1 cellular context compared by ENCODE assay signal in genomic region chr10:22244855-22245254, GRCh38.
TF ChIP-seq lines count a peak whose summit lies in the region.

No MANE protein-coding gene starts in this region.

TF ChIP-seq in GM12878, 131 proteins besides CTCF, POLR2A, EP300 and RAD21 (continued from another document):
- TF ChIP-seq ZBTB40 (IDR thresholded peaks at IDR 0.05; ENCODE audit: borderline replicate concordance) (no peak), BHLHE40 (IDR thresholded peaks at IDR 0.05; ENCODE audit: borderline replicate concordance in 1 of 2, low read depth in 2 of 2, low read length in 1 of 2) (no peak)
